Comparison of ENCODE assay signal across 14 cellular contexts in the genomic region with DNA sequence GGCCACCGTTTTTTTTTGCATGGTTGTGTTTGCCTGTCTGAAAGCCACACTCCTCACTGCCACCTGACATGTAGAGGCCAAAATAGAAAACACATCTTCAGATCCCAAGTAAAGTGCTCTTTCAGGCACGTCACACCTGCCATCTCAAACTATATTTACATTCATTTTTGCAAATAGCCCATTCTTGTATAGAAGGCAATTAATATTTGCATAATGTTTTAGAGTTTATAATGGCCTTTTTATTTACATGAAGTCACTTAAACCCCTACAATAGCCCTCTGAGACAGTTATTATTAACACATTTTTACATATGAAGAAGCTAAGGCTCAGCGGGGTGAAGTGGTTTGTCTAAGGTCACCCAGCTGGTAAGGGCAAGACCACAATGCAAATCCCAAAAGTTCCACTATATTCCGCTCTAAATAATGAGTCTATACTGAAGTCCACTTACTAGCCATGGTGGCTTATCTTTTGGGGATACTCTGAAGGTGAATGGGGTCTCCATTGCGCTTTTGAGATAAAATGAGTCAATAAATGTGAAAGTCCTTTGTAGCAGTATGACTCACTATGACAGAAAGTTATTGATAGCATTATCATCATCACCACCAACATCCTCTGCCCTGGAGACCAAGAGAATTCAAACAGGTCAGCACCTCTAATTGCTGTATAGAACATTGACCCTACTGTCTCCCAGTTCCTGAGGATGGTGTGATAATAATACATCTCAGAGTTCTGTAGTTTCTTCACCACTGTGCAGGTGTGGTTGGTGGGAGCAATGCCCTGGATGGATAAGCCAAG.
DNase-seq lines count a peak whose midpoint lies in the region; ATAC-seq, FAIRE-seq and TF ChIP-seq lines count a peak whose summit lies in the region.
"Had no signal": no experiment of that assay in that cellular context is flagged by ENCODE, and none has a peak within 500 bp of the region (broad histone marks: within the 10 kb centered on the region; RNA-seq: fewer than 3 reads in every experiment).

No MANE protein-coding gene starts in this region.

- H3K9me3 ChIP-seq in K562 (replicated peaks; ENCODE audit: control insufficient read depth, insufficient read depth, low read depth, low read length) (no peaks in the 10 kb centered on the region), lower lobe of right lung (no peaks in the 10 kb centered on the region)

- 0% methylated on average over 5 of the region's 5 CpGs for WGBS in K562 (ENCODE audit: insufficient coverage, low coverage, missing lambda C conversion rate)

- no peak for TF ChIP-seq RAD21 in K562 (CRISPR knock-in tag; conservative IDR thresholded peaks at IDR 0.05 in 1 of 2, IDR thresholded peaks at IDR 0.05 in 1 of 2)

- CTCF ChIA-PET in K562 (lab: Yijun Ruan, JAX; ENCODE audit: low intra/inter-chr PET ratio): no interaction called here

- H2AFZ ChIP-seq in K562 (ENCODE audit: low read depth, low read length): no peak overlapping the region

- H3K27me3 ChIP-seq in K562 (ENCODE audit: control insufficient read depth in 2 of 2, insufficient read depth in 2 of 2, low read length in 2 of 2) (peaks cover 2 to 15% of the 10 kb centered on the region in 2 experiments; a peak in 4 of 5 replicates), lower lobe of right lung (ENCODE audit: low read depth) (no peaks in the 10 kb centered on the region), dorsolateral prefrontal cortex (peaks cover 0 to 5% (median 0%) of the 10 kb centered on the region in 45 donors)

- H3K9ac ChIP-seq in K562 (ENCODE audit: insufficient read depth in 1 of 2, low read depth in 2 of 2, low read length in 2 of 2): no peak overlapping the region

- in situ Hi-C loops in K562 (cut with MboI): no loop called here

- intact Hi-C loops in K562 (cut with micrococcal nuclease): no loop called here
- intact Hi-C loops in head of caudate nucleus (cut with DNase I): no loop called here
- intact Hi-C loops in lower lobe of right lung (cut with DNase I): no loop called here
- intact Hi-C loops in dorsolateral prefrontal cortex (cut with DNase I): no loop called here

- no peak overlapping the region for H3K4me2 ChIP-seq in K562 (ENCODE audit: insufficient read depth, low read length)

- H3K36me3 ChIP-seq in K562 (ENCODE audit: control insufficient read depth, insufficient read depth, low read length) (no peaks in the 10 kb centered on the region), lower lobe of right lung (no peaks in the 10 kb centered on the region)

- ATAC-seq in GM18502 (IDR thresholded peaks at IDR 0.05; ENCODE audit: poor library complexity, unreplicated experiment) (peak; percentile 52), GM19395 (IDR thresholded peaks at IDR 0.05; ENCODE audit: unreplicated experiment) (peak; percentile 61), HG03558 (IDR thresholded peaks at IDR 0.05; ENCODE audit: extremely low read depth, unreplicated experiment) (peak; percentile 54), K562 (no peak), lower lobe of right lung (no peak)

- H3K79me2 ChIP-seq in K562 (ENCODE audit: control insufficient read depth, insufficient read depth, low read length): no peaks in the 10 kb centered on the region

- no peak for DNase-seq in K562 (ENCODE audit: extremely low read depth in 1 of 4, low spot score in 3 of 4)
- DNase-seq in head of caudate nucleus: no peak
- no peak for DNase-seq in lower lobe of right lung
- no peak for DNase-seq in NOMO-1 treated with dmso at 0.1 percent for 144 hours (lab: John Stamatoyannopoulos, UW; ENCODE audit: unreplicated experiment)
- DNase-seq in dorsolateral prefrontal cortex: no peak
- DNase-seq: activated effector memory CD4-positive, alpha-beta T cell treated with anti-CD3 and anti-CD28 coated beads, Interleukin-2, amount 50 U/mL, for 16 hours; dermis blood vessel endothelial cell; NCI-H2227 treated with DMSO at 0.1 percent for 48 hours; occipital lobe; stimulated activated CD4-positive, alpha-beta T cell treated with anti-CD3 and anti-CD28 coated beads, Interleukin-4, amount 100 ng/mL, for 24 hours had no signal

- H3K4me1 ChIP-seq in K562 (replicated peaks in 1 of 2; ENCODE audit: control insufficient read depth in 2 of 2, insufficient read depth in 2 of 2, low read length in 2 of 2) (no peaks in the 10 kb centered on the region), lower lobe of right lung (no peaks in the 10 kb centered on the region)

- H3K4me3 ChIP-seq in K562 (no peak overlapping the region), lower lobe of right lung (no peak overlapping the region), dorsolateral prefrontal cortex (no peak overlapping the region)
- H3K4me3 ChIP-seq: SK-N-MC had no signal

- POLR2A ChIA-PET in K562 (lab: Yijun Ruan, JAX): interaction anchor here (0.5 kb wide), 1 partner anchor 287 kb away, joined by 3 read pairs; no protein-coding TSS in a partner anchor

- TF ChIP-seq EP300 in K562 (IDR thresholded peaks at IDR 0.05; ENCODE audit: low read length): no peak

- no peaks in the 10 kb centered on the region for H4K20me1 ChIP-seq in K562 (replicated peaks; ENCODE audit: control insufficient read depth, insufficient read depth, low read length)

- H3K9me1 ChIP-seq in K562 (ENCODE audit: control insufficient read depth, insufficient read depth, low read length): no peaks in the 10 kb centered on the region

- BruUV-seq in K562 (replicated peaks; lab: Mats Ljungman, UMichigan): no TSS peak

- no peak for TF ChIP-seq POLR2A in K562 (conservative IDR thresholded peaks at IDR 0.05)

- H3K27ac ChIP-seq in K562 (ENCODE audit: extremely low read depth, low read depth, low read length) (no peak overlapping the region), lower lobe of right lung (no peak overlapping the region), dorsolateral prefrontal cortex (no peak overlapping the region)
- H3K27ac ChIP-seq: SK-N-MC had no signal

- peak; percentile 29 for FAIRE-seq in K562 (lab: Jason Lieb, UNC)

- TF ChIP-seq CTCF in K562 (IDR thresholded peaks at IDR 0.05 in 2 of 3, conservative IDR thresholded peaks at IDR 0.05 in 1 of 3; ENCODE audit: insufficient read depth in 2 of 3, low read depth in 1 of 3, low read length in 3 of 3) (no peak), lower lobe of right lung (IDR thresholded peaks at IDR 0.05) (no peak), dorsolateral prefrontal cortex (IDR thresholded peaks at IDR 0.05 in 54 of 56, conservative IDR thresholded peaks at IDR 0.05 in 2 of 56; ENCODE audit: low read depth in 1 of 56, partially characterized antibody in 56 of 56) (no peak)

TF ChIP-seq in K562, 482 proteins besides CTCF, POLR2A, EP300 and RAD21:
- TF ChIP-seq NCOR1 (IDR thresholded peaks at IDR 0.05): no peak
- TF ChIP-seq CBFA2T3 (IDR thresholded peaks at IDR 0.05): 0 out of 2 replicates have a peak, but pooled peaks have one; percentile 3

Comparison
In these comparisons a context has a peak if more than half of its experiments do, and no peak if none do; other contexts are left out.
1. ATAC-seq: peak in GM18502 (single experiment), GM19395 (single experiment) and HG03558 (single experiment); none in K562 (single experiment) and lower lobe of right lung (0 of 2).